ENCODE assay signal across 16 cellular contexts in the genomic region with DNA sequence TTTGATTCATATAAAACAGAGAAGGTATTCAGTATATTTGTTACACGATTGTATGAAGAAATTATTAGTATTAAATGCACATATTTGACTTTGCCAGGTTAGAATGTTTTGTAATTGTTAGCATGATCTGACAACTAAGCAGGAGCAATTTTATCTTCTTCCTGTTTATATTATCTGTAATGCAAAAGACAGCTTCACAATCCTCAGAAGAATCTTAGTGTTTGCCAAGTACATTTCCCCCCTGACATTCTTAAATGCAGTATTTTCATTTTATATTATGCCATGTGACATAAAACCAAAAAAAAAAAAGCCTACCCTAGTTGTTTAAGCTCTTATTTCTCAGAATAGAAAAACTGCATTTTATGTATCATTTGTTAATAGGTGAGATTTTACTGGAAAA.
"Had no signal": no experiment of that assay in that cellular context is flagged by ENCODE, and none has a peak within 500 bp of the region (broad histone marks: within the 10 kb centered on the region; RNA-seq: fewer than 3 reads in every experiment).

No MANE protein-coding gene starts in this region.

- ATAC-seq: activated T-helper 17 cell treated with anti-CD3 and anti-CD28 coated beads, Interleukin-2, amount 50 U/mL, for 72 hours; body of pancreas; gastroesophageal sphincter; left ventricle myocardium superior; stimulated activated naive CD8-positive, alpha-beta T cell treated with anti-CD3 and anti-CD28 coated beads, Interleukin-15, amount 100 ng/mL, for 72 hours; T-helper 17 cell had no signal

- H3K36me3 ChIP-seq: gastroesophageal sphincter, sigmoid colon, thoracic aorta had no signal

- H3K4me3 ChIP-seq: body of pancreas, gastroesophageal sphincter, sigmoid colon, thoracic aorta had no signal

- H3K4me1 ChIP-seq: body of pancreas, gastroesophageal sphincter, sigmoid colon had no signal

- H3K9me3 ChIP-seq: body of pancreas, gastroesophageal sphincter, sigmoid colon, thoracic aorta had no signal

- H3K27ac ChIP-seq: body of pancreas, gastroesophageal sphincter, sigmoid colon, thoracic aorta had no signal

- H3K27me3 ChIP-seq: body of pancreas, gastroesophageal sphincter, sigmoid colon had no signal

- DNase-seq: activated CD4-positive, alpha-beta T cell treated with anti-CD3 and anti-CD28 coated beads, Interleukin-2, amount 10 ng/mL, durations not matched to agents 7 days and 5 days; activated CD4-positive, CD25-positive, alpha-beta regulatory T cell; activated CD8-positive, alpha-beta memory T cell treated with anti-CD3 and anti-CD28 coated beads for 24 hours; activated naive CD4-positive, alpha-beta T cell treated with anti-CD3 and anti-CD28 coated beads for 36 hours; activated T-cell treated with anti-CD3 and anti-CD28 coated beads for 4 hours; body of pancreas; left ventricle myocardium superior; mesendoderm; sigmoid colon; stimulated activated CD4-positive, alpha-beta T cell treated with anti-CD3 and anti-CD28 coated beads, Interleukin-15, amount 100 ng/mL, for 24 hours; stimulated activated CD4-positive, alpha-beta T cell treated with anti-CD3 and anti-CD28 coated beads, Interleukin-4, amount 100 ng/mL, for 24 hours; stimulated activated naive CD8-positive, alpha-beta T cell treated with anti-CD3 and anti-CD28 coated beads, Interleukin-15, amount 100 ng/mL, for 72 hours; T-helper 17 cell had no signal
